In the genomic region with DNA sequence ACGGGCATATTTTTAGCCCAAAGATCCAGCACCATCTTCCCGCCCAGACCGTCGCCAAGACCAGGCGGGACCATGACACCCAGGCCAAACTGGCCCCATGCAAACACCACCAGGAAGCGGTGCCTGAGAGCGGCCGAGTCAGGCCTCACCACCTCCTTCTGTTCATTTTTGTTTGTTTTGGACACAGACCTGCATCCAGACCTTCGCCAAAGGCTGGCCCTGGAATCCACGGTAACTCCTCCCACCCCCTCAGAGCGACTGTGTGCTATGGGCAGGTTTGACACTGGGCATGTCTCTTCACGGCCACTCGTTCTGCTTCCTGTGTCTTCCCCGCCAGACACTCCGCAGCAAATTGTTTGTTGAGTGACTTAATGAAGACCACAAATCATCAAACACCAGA, we compare ENCODE assay signal across 10 cellular contexts. TPM values are rescaled to one million over a fixed set of nuclear protein-coding genes. Genes with fewer than 3 reads are reported as not detected.
A peak's percentile ranks its signal among the peaks of the same experiment; 100 is the strongest.
DNase-seq lines count a peak whose midpoint lies in the region; ATAC-seq and TF ChIP-seq lines count a peak whose summit lies in the region.
"Had no signal": no experiment of that assay in that cellular context is flagged by ENCODE, and none has a peak within 500 bp of the region (broad histone marks: within the 10 kb centered on the region; RNA-seq: fewer than 3 reads in every experiment).

No MANE protein-coding gene starts in this region.

- DNase-seq in DMS153 (lab: John Stamatoyannopoulos, UW), result peak; percentile 71
- DNase-seq in RWPE2 (ENCODE audit: low spot score), result no peak
- DNase-seq in trophoblast cell, result peak; percentile 53 to 78
- no peak for DNase-seq in dedifferentiated amniotic fluid mesenchymal stem cell (ENCODE audit: extremely low spot score)
- DNase-seq in medulla oblongata (ENCODE audit: extremely low spot score), result no peak
- DNase-seq: foreskin melanocyte, HCEC 1CT had no signal

- H4K91ac ChIP-seq in trophoblast cell (ENCODE audit: low read depth, low read length), result no peak overlapping the region

- peak overlapping the region; percentile 97 for H3K27ac ChIP-seq in RWPE2 (ENCODE audit: poor library complexity, severe bottlenecking)
- H3K27ac ChIP-seq in gastroesophageal sphincter, result peak overlapping the region; percentile 91 to 99 (median 98)
- H3K27ac ChIP-seq in trophoblast cell (ENCODE audit: low read depth, low read length), result peak overlapping the region; percentile 24

- no peak overlapping the region for H2AFZ ChIP-seq in trophoblast cell (ENCODE audit: insufficient read depth, low read length, poor library complexity)

- H2AK5ac ChIP-seq in trophoblast cell (ENCODE audit: low read length), result no peak overlapping the region

- no peaks in the 10 kb centered on the region for H3K9me3 ChIP-seq in RWPE2 (ENCODE audit: severe bottlenecking)
- no peaks in the 10 kb centered on the region for H3K9me3 ChIP-seq in gastroesophageal sphincter
- H3K9me3 ChIP-seq in trophoblast cell (ENCODE audit: insufficient read depth, low read depth, low read length), result peaks cover 3% of the 10 kb centered on the region

- no peak overlapping the region for H4K8ac ChIP-seq in trophoblast cell (ENCODE audit: low read depth, low read length)

- H3K4me1 ChIP-seq in RWPE2 (ENCODE audit: insufficient read depth, poor library complexity, severe bottlenecking) (peaks cover 50% of the 10 kb centered on the region), gastroesophageal sphincter (peaks cover 3 to 97% (median 57%) of the 10 kb centered on the region in 3 donors), trophoblast cell (ENCODE audit: control insufficient read depth in 1 of 2, insufficient read depth in 2 of 2, low read length in 2 of 2) (peaks cover 27 to 37% of the 10 kb centered on the region in 2 experiments)

- no peak overlapping the region for H2BK5ac ChIP-seq in trophoblast cell (ENCODE audit: low read depth, low read length, poor library complexity)

- H3K27me3 ChIP-seq in RWPE2 (ENCODE audit: insufficient read depth, poor library complexity, severe bottlenecking), result no peaks in the 10 kb centered on the region
- H3K27me3 ChIP-seq in gastroesophageal sphincter, result no peaks in the 10 kb centered on the region
- H3K27me3 ChIP-seq in trophoblast cell (ENCODE audit: insufficient read depth, low read length), result no peaks in the 10 kb centered on the region

- no peak for TF ChIP-seq CTCF in RWPE2 (IDR thresholded peaks at IDR 0.05; ENCODE audit: poor library complexity, severe bottlenecking)
- no peak for TF ChIP-seq CTCF in gastroesophageal sphincter (IDR thresholded peaks at IDR 0.05)

- TF ChIP-seq POLR2A in gastroesophageal sphincter (IDR thresholded peaks at IDR 0.05), result no peak

- H3K4ac ChIP-seq in trophoblast cell (ENCODE audit: low read depth, low read length), result no peak overlapping the region

- peaks cover 7% of the 10 kb centered on the region for H3K79me1 ChIP-seq in trophoblast cell (ENCODE audit: low read length)

- H3K4me2 ChIP-seq in trophoblast cell (ENCODE audit: low read length), result no peak overlapping the region

- WGBS in gastroesophageal sphincter (ENCODE audit: low coverage in 1 of 2), 2 donors, result 36% methylated on average over 8 of the region's 15 CpGs; no CpG with 5 or more reads in 1 of the 2 donors
- WGBS in trophoblast cell (ENCODE audit: extremely low coverage, insufficient coverage, insufficient read length), result no CpG with 5 or more reads among the region's 15 CpGs

- no peak overlapping the region for H2BK12ac ChIP-seq in trophoblast cell (ENCODE audit: low read length)

- peaks cover 17% of the 10 kb centered on the region for H3K79me2 ChIP-seq in trophoblast cell (ENCODE audit: control insufficient read depth, insufficient read depth, low read length, poor library complexity)

- no peak overlapping the region for H3K9ac ChIP-seq in trophoblast cell (ENCODE audit: low read length)

- no peak overlapping the region for H3K14ac ChIP-seq in trophoblast cell (ENCODE audit: low read length)

- H3K18ac ChIP-seq in trophoblast cell (ENCODE audit: low read length), result peak overlapping the region; percentile 24

- no peak overlapping the region for H2BK120ac ChIP-seq in trophoblast cell (ENCODE audit: insufficient read depth, low read length, poor library complexity)

- no peak for TF ChIP-seq EP300 in gastroesophageal sphincter (IDR thresholded peaks at IDR 0.05)

- ATAC-seq in RWPE2 (ENCODE audit: low read depth) (peak; percentile 59), gastroesophageal sphincter (no peak), GM19452 (IDR thresholded peaks at IDR 0.05; ENCODE audit: unreplicated experiment) (no peak), HG03342 (IDR thresholded peaks at IDR 0.05; ENCODE audit: unreplicated experiment) (no peak)

- no peak overlapping the region for H3K23ac ChIP-seq in trophoblast cell (ENCODE audit: low read length)

- H3K4me3 ChIP-seq in RWPE2 (ENCODE audit: severe bottlenecking) (no peak overlapping the region), gastroesophageal sphincter (no peak overlapping the region), trophoblast cell (ENCODE audit: low read depth, low read length) (no peak overlapping the region)

- H3K36me3 ChIP-seq in RWPE2 (ENCODE audit: low read depth) (peaks cover 7% of the 10 kb centered on the region; the same call in 1 of the 2 replicates), gastroesophageal sphincter (no peaks in the 10 kb centered on the region), trophoblast cell (ENCODE audit: control insufficient read depth in 1 of 2, insufficient read depth in 2 of 2, low read length in 2 of 2) (peaks cover 2 to 6% of the 10 kb centered on the region in 2 experiments)

- H4K12ac ChIP-seq in trophoblast cell (ENCODE audit: low read depth, low read length), result no peak overlapping the region

RNA-seq across cellular contexts. Expression of a gene that starts 47.2 kb away (rescaled TPM):
- 100 to 1,000 TPM in 2 of 4 donors, 10 to 100 TPM in 2; 67.2 to 148 (median 105) TPM for total RNA-seq in gastroesophageal sphincter
- polyA plus RNA-seq in trophoblast cell (2013), result 147 and 153 TPM in 2 replicates

Comparison
In these comparisons a context has a peak if more than half of its experiments do, and no peak if none do; other contexts are left out.
1. DNase-seq: peak in DMS153 (single experiment) and trophoblast cell (2 of 2); none in RWPE2 (single experiment), dedifferentiated amniotic fluid mesenchymal stem cell (single experiment) and medulla oblongata (single experiment).
2. H3K27ac ChIP-seq: peak in every context shown above with its lines; median percentile 98 in gastroesophageal sphincter; 97 in RWPE2; 24 in trophoblast cell.